28 cellular contexts compared by ENCODE assay signal in genomic region chr1:24097663-24098062, GRCh38. TPM values are rescaled to one million over a fixed set of nuclear protein-coding genes. Genes with fewer than 3 reads are reported as not detected.
"Had no signal": no experiment of that assay in that cellular context is flagged by ENCODE, and none has a peak within 500 bp of the region (broad histone marks: within the 10 kb centered on the region; RNA-seq: fewer than 3 reads in every experiment).

No MANE protein-coding gene starts in this region.

- H3K4me3 ChIP-seq: ascending aorta, body of pancreas, SK-N-MC had no signal

- H3K9me3 ChIP-seq: ascending aorta, body of pancreas had no signal

- DNase-seq: activated B cell treated with CpG ODN at 0.5 μM for 24 hours; activated CD4-positive, alpha-beta T cell treated with anti-CD3 and anti-CD28 coated beads for 1 hour; activated CD4-positive, alpha-beta T cell treated with anti-CD3 and anti-CD28 coated beads, Interleukin-2, amount 10 ng/mL, durations not matched to agents 24 days and 14 days; activated CD4-positive, alpha-beta T cell treated with anti-CD3 and anti-CD28 coated beads, Interleukin-2, amount 50 U/mL, for 48 hours; activated effector memory CD4-positive, alpha-beta T cell treated with anti-CD3 and anti-CD28 coated beads, Interleukin-2, amount 50 U/mL, for 16 hours; activated naive CD4-positive, alpha-beta T cell treated with Interleukin-2 at 50 U/mL for 16 hours; activated naive CD8-positive, alpha-beta T cell treated with anti-CD3 and anti-CD28 coated beads, Interleukin-2, amount 50 U/mL, for 24 hours; activated T-cell treated with anti-CD3 and anti-CD28 coated beads, Interleukin-2, amount 50 U/mL, for 4 hours; amniotic stem cell; body of pancreas; Kasumi-1; KBM-7; NCI-H1105 treated with DMSO at 0.1 percent for 48 hours; NCI-H1436 treated with DMSO at 0.1 percent for 48 hours; NCI-H187; NCI-H2081; NCI-H510A treated with DMSO at 0.1 percent for 48 hours; PC-3; SIG-M5; T-cell; T-helper 2 cell; T1000 had no signal

- FAIRE-seq: bronchial epithelial cell, RCC 7860, TTC549 had no signal

- ATAC-seq: activated naive CD4-positive, alpha-beta T cell treated with anti-CD3 and anti-CD28 coated beads, Interleukin-2, amount 50 U/mL, for 72 hours; activated naive CD8-positive, alpha-beta T cell treated with anti-CD3 and anti-CD28 coated beads, Interleukin-2, amount 50 U/mL, for 24 hours; activated T-cell treated with anti-CD3 and anti-CD28 coated beads, Interleukin-2, amount 50 U/mL, for 4 hours; body of pancreas; PC-3; T-cell had no signal

- H3K27me3 ChIP-seq: ascending aorta, body of pancreas had no signal

- H3K36me3 ChIP-seq: ascending aorta had no signal

- H3K27ac ChIP-seq: ascending aorta, body of pancreas, SK-N-MC had no signal

RNA-seq across cellular contexts. Expression of gene MYOM3, which starts 14.3 kb away (rescaled TPM):
- total RNA-seq: activated B cell treated with CpG ODN at 0.5 μM for 24 hours; activated CD4-positive, alpha-beta T cell treated with anti-CD3 and anti-CD28 coated beads, Interleukin-2, amount 10 ng/mL, durations not matched to agents 24 days and 14 days; activated naive CD4-positive, alpha-beta T cell treated with anti-CD3 and anti-CD28 coated beads, Interleukin-2, amount 50 U/mL, for 72 hours; activated T-cell treated with anti-CD3 and anti-CD28 coated beads, Interleukin-2, amount 50 U/mL, for 4 hours; T-cell had no signal

RNA-seq across cellular contexts. Expression of gene IL22RA1, which starts 45.3 kb away (rescaled TPM):
- total RNA-seq: activated CD4-positive, alpha-beta T cell treated with anti-CD3 and anti-CD28 coated beads, Interleukin-2, amount 10 ng/mL, durations not matched to agents 24 days and 14 days; activated naive CD4-positive, alpha-beta T cell treated with anti-CD3 and anti-CD28 coated beads, Interleukin-2, amount 50 U/mL, for 72 hours; ascending aorta had no signal
